In genomic region chr12:85626782-85627171, GRCh38 we compare ENCODE assay signal across 14 cellular contexts.
"Had no signal": no experiment of that assay in that cellular context is flagged by ENCODE, and none has a peak within 500 bp of the region (broad histone marks: within the 10 kb centered on the region; RNA-seq: fewer than 3 reads in every experiment).

No MANE protein-coding gene starts in this region.

- H3K27ac ChIP-seq: ascending aorta, psoas muscle, upper lobe of right lung had no signal

- DNase-seq: activated CD4-positive, alpha-beta memory T cell treated with anti-CD3 and anti-CD28 coated beads, Interleukin-2, amount 10 ng/mL, durations not matched to agents 7 days and 5 days; activated CD4-positive, alpha-beta T cell treated with anti-CD3 and anti-CD28 coated beads for 1 hour; activated naive CD8-positive, alpha-beta T cell treated with anti-CD3 and anti-CD28 coated beads, Interleukin-2, amount 10 ng/mL, durations not matched to agents 7 days and 5 days; activated T-cell treated with anti-CD3 and anti-CD28 coated beads, Interleukin-2, amount 50 U/mL, for 72 hours; effector CD4-positive, alpha-beta T cell; immature natural killer cell; left cardiac atrium; psoas muscle; stimulated activated CD4-positive, alpha-beta T cell treated with anti-CD3 and anti-CD28 coated beads, Interleukin-4, amount 100 ng/mL, for 1 hour; stimulated activated CD8-positive, alpha-beta memory T cell treated with anti-CD3 and anti-CD28 coated beads, Interleukin-4, amount 100 ng/mL, for 48 hours; upper lobe of right lung had no signal

- H3K27me3 ChIP-seq: ascending aorta, upper lobe of right lung had no signal

- H3K4me1 ChIP-seq: ascending aorta, psoas muscle, upper lobe of right lung had no signal

- H3K4me3 ChIP-seq: ascending aorta, psoas muscle, upper lobe of right lung had no signal

- FAIRE-seq: colon had no signal

- H3K36me3 ChIP-seq: ascending aorta, upper lobe of right lung had no signal

- ATAC-seq: activated T-cell treated with anti-CD3 and anti-CD28 coated beads, Interleukin-2, amount 50 U/mL, for 72 hours; sciatic nerve; upper lobe of right lung had no signal

- H3K9me3 ChIP-seq: ascending aorta, psoas muscle, upper lobe of right lung had no signal
